Comparison of ENCODE assay signal across 17 cellular contexts in genomic region chr22:19241593-19241906, GRCh38.
"Had no signal": no experiment of that assay in that cellular context is flagged by ENCODE, and none has a peak within 500 bp of the region (broad histone marks: within the 10 kb centered on the region; RNA-seq: fewer than 3 reads in every experiment).

No MANE protein-coding gene starts in this region.

- H3K4me3 ChIP-seq: K562 had no signal

- H3K36me3 Mint-ChIP-seq: IgD-negative memory B cell had no signal

- H3K4me3 Mint-ChIP-seq: IgD-negative memory B cell had no signal

- H3K9me3 Mint-ChIP-seq: IgD-negative memory B cell had no signal

- H3K27ac Mint-ChIP-seq: IgD-negative memory B cell had no signal

- DNase-seq: MM.1S, NCI-H1048, NCI-H1105, NCI-H1417, NCI-H1436 treated with DMSO at 0.1 percent for 48 hours, NCI-H1694, NCI-H187 treated with DMSO at 0.1 percent for 48 hours, NCI-H2029 treated with DMSO at 0.1 percent for 48 hours, NCI-H2227 treated with DMSO at 0.1 percent for 48 hours, NCI-H524, NCI-H526 treated with DMSO at 0.1 percent for 48 hours, NCI-H774, PC-3, SHP77, SK-N-SH had no signal

- H3K4me1 Mint-ChIP-seq: IgD-negative memory B cell had no signal
